1 cellular context compared by ENCODE assay signal in genomic region chr9:133404440-133405002, GRCh38.
TF ChIP-seq lines count a peak whose summit lies in the region.

No MANE protein-coding gene starts in this region.

TF ChIP-seq in GM12878, 131 proteins besides CTCF, POLR2A, EP300 and RAD21:
- TF ChIP-seq ATF7 (IDR thresholded peaks at IDR 0.05; ENCODE audit: low read depth) (no peak), IKZF2 (IDR thresholded peaks at IDR 0.05) (no peak), NR2C1 (IDR thresholded peaks at IDR 0.05) (no peak), POLR2AphosphoS2 (IDR thresholded peaks at IDR 0.05; ENCODE audit: low read depth, low read length) (0 out of 2 replicates have a peak, but pooled peaks have one; percentile 27)
